In the genomic region with DNA sequence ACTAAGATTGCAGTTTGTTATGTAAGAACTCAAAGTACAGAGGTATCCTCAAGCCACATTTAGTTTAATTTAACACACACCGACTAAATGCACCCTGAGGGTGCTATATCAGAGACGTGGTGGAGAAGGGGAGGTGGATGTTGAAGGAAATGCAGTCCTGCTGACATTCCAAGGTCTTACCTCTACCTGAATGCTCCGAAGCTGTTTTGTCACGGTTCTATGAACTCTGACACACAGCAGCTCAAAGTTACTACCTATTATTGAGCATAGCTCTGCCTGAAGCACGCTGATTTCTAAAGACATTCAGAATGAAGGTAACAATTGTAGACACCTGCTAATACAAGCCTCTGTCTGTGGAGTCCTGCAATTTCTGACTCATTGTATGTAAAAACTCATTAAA, we compare ENCODE assay signal across 7 cellular contexts. TPM values are rescaled to one million over a fixed set of nuclear protein-coding genes. Genes with fewer than 3 reads are reported as not detected.
"Had no signal": no experiment of that assay in that cellular context is flagged by ENCODE, and none has a peak within 500 bp of the region (broad histone marks: within the 10 kb centered on the region; RNA-seq: fewer than 3 reads in every experiment).

No MANE protein-coding gene starts in this region.

- H2AFZ ChIP-seq: GM23338 had no signal

- H3K27ac ChIP-seq: HL-60 had no signal

- ATAC-seq: GM23338, HepG2 had no signal

- H3K4me2 ChIP-seq: GM23338 had no signal

- DNase-seq: H9, HCEC 1CT had no signal

- H3K4me3 ChIP-seq: GM23338 had no signal

RNA-seq across cellular contexts. Expression of gene C1QTNF7, which starts 48.6 kb away (rescaled TPM):
- total RNA-seq: GM23338, H1, H9, HepG2, HT1080 had no signal
